25 cellular contexts compared by ENCODE assay signal in genomic region chr22:26651840-26652239, GRCh38. TPM values are rescaled to one million over a fixed set of nuclear protein-coding genes. Genes with fewer than 3 reads are reported as not detected.
"Had no signal": no experiment of that assay in that cellular context is flagged by ENCODE, and none has a peak within 500 bp of the region (broad histone marks: within the 10 kb centered on the region; RNA-seq: fewer than 3 reads in every experiment).

No MANE protein-coding gene starts in this region.

- H3K4me1 ChIP-seq: colonic mucosa, prostate gland had no signal

- H3K27ac ChIP-seq: brain microvascular endothelial cell, colonic mucosa, left lung, prostate gland, right atrium auricular region, tibial nerve had no signal

- H3K27ac Mint-ChIP-seq: activated T-cell treated with anti-CD3 and anti-CD28 coated beads, Interleukin-2, amount 50 U/mL, for 72 hours had no signal

- H3K36me3 ChIP-seq: brain microvascular endothelial cell, colonic mucosa, left lung, prostate gland, right atrium auricular region, tibial nerve had no signal

- H3K4me3 Mint-ChIP-seq: central memory CD8-positive, alpha-beta T cell; stimulated activated naive CD8-positive, alpha-beta T cell treated with anti-CD3 and anti-CD28 coated beads, Interleukin-15, Interleukin-2, amounts not matched to agents 100 ng/mL and 50 ng/mL, for 24 hours had no signal

- H3K27me3 Mint-ChIP-seq: central memory CD8-positive, alpha-beta T cell; stimulated activated naive CD8-positive, alpha-beta T cell treated with anti-CD3 and anti-CD28 coated beads, Interleukin-15, Interleukin-2, amounts not matched to agents 100 ng/mL and 50 ng/mL, for 24 hours had no signal

- DNase-seq: activated CD4-positive, alpha-beta T cell treated with anti-CD3 and anti-CD28 coated beads for 1 hour; activated effector memory CD4-positive, alpha-beta T cell treated with anti-CD3 and anti-CD28 coated beads, Interleukin-2, amount 50 U/mL, for 16 hours; activated naive CD4-positive, alpha-beta T cell treated with anti-CD3 and anti-CD28 coated beads, Interleukin-2, amount 50 U/mL, for 16 hours; activated T-cell treated with anti-CD3 and anti-CD28 coated beads, Interleukin-2, amount 50 U/mL, for 72 hours; aorta; brain microvascular endothelial cell; colonic mucosa; erythroblast; foreskin melanocyte; glutamatergic neuron; left lung; midbrain; stimulated activated CD4-positive, alpha-beta T cell treated with anti-CD3 and anti-CD28 coated beads, Interleukin-12 subunit alpha, Interleukin-12 subunit beta, amount 100 ng/mL, for 4 hours; stimulated activated CD4-positive, alpha-beta T cell treated with anti-CD3 and anti-CD28 coated beads, Interleukin-1b, Interleukin-23, amount 100 ng/mL, for 48 hours had no signal

- FAIRE-seq: endometrium, keratinocyte had no signal

- H3K9me3 Mint-ChIP-seq: activated T-cell treated with anti-CD3 and anti-CD28 coated beads, Interleukin-2, amount 50 U/mL, for 72 hours; central memory CD8-positive, alpha-beta T cell; stimulated activated naive CD8-positive, alpha-beta T cell treated with anti-CD3 and anti-CD28 coated beads, Interleukin-15, Interleukin-2, amounts not matched to agents 100 ng/mL and 50 ng/mL, for 24 hours had no signal

- H3K27me3 ChIP-seq: right atrium auricular region had no signal

- H3K4me3 ChIP-seq: colonic mucosa, left lung, prostate gland, right atrium auricular region, tibial nerve had no signal

- ATAC-seq: left lung had no signal

- H3K9me3 ChIP-seq: colonic mucosa, left lung, prostate gland, right atrium auricular region, tibial nerve had no signal

RNA-seq across cellular contexts. Expression of gene CRYBA4, which starts 30.1 kb away (rescaled TPM):
- total RNA-seq: activated CD8-positive, alpha-beta memory T cell treated with anti-CD3 and anti-CD28 coated beads for 36 hours; aorta; left lung; lung microvascular endothelial cell; osteoblast; right atrium auricular region; tibial nerve had no signal
- polyA plus RNA-seq: aorta, keratinocyte, neural cell had no signal

RNA-seq across cellular contexts. Expression of gene CRYBB1, which starts 34.0 kb away (rescaled TPM):
- total RNA-seq: activated CD8-positive, alpha-beta memory T cell treated with anti-CD3 and anti-CD28 coated beads for 36 hours; activated T-cell treated with anti-CD3 and anti-CD28 coated beads, Interleukin-2, amount 50 U/mL, for 72 hours; osteoblast had no signal
- polyA plus RNA-seq: keratinocyte, neural cell had no signal
